ENCODE assay signal across 17 cellular contexts in genomic region chr4:156280726-156281125, GRCh38.
"Had no signal": no experiment of that assay in that cellular context is flagged by ENCODE, and none has a peak within 500 bp of the region (broad histone marks: within the 10 kb centered on the region; RNA-seq: fewer than 3 reads in every experiment).

No MANE protein-coding gene starts in this region.

- H3K9me3 ChIP-seq: mucosa of descending colon, ovary, thoracic aorta, transverse colon had no signal

- H3K27me3 ChIP-seq: esophagus muscularis mucosa, heart left ventricle, ovary, transverse colon had no signal

- H3K27ac ChIP-seq: esophagus muscularis mucosa, heart left ventricle, ovary, thoracic aorta, transverse colon had no signal

- H3K4me1 ChIP-seq: esophagus muscularis mucosa, heart left ventricle, transverse colon had no signal

- DNase-seq: effector memory CD4-positive, alpha-beta T cell; heart left ventricle; hippocampal formation; kidney glomerular epithelial cell; mucosa of descending colon; naive thymus-derived CD8-positive, alpha-beta T cell; ovary; right cardiac atrium; stimulated activated CD4-positive, alpha-beta T cell treated with anti-CD3 and anti-CD28 coated beads, Interleukin-2, amount 100 ng/mL, for 24 hours; stimulated activated CD4-positive, alpha-beta T cell treated with anti-CD3 and anti-CD28 coated beads, Interleukin-4, amount 100 ng/mL, for 4 hours; stimulated activated naive B cell treated with anti-CD40 and anti-IgM and Interleukin-4, amounts not matched to agents 10 μg/mL and 1 μg/mL and 100 μg/mL, for 72 hours; stimulated activated naive CD8-positive, alpha-beta T cell treated with anti-CD3 and anti-CD28 coated beads, Interleukin-15, amount 100 ng/mL, for 72 hours; transverse colon had no signal

- H3K36me3 ChIP-seq: esophagus muscularis mucosa, heart left ventricle, ovary, thoracic aorta, transverse colon had no signal

- H3K4me3 ChIP-seq: esophagus muscularis mucosa, heart left ventricle, mucosa of descending colon, ovary, thoracic aorta, transverse colon had no signal

- FAIRE-seq: frontal cortex, islet of Langerhans had no signal
